In genomic region chr10:5766189-5766588, GRCh38 we compare ENCODE assay signal across 1 cellular context.
A peak's percentile ranks its signal among the peaks of the same experiment; 100 is the strongest.
TF ChIP-seq lines count a peak whose summit lies in the region.

No MANE protein-coding gene starts in this region.

TF ChIP-seq in GM12878, 131 proteins besides CTCF, POLR2A, EP300 and RAD21:
- TF ChIP-seq HDGF (IDR thresholded peaks at IDR 0.05) (no peak), MAX (IDR thresholded peaks at IDR 0.05; ENCODE audit: low read depth, low read length) (no peak), KDM1A (IDR thresholded peaks at IDR 0.05; ENCODE audit: borderline replicate concordance) (no peak), SMAD5 (IDR thresholded peaks at IDR 0.05; ENCODE audit: low read depth) (0 out of 2 replicates have a peak, but pooled peaks have one; percentile 31)
